In the genomic region with DNA sequence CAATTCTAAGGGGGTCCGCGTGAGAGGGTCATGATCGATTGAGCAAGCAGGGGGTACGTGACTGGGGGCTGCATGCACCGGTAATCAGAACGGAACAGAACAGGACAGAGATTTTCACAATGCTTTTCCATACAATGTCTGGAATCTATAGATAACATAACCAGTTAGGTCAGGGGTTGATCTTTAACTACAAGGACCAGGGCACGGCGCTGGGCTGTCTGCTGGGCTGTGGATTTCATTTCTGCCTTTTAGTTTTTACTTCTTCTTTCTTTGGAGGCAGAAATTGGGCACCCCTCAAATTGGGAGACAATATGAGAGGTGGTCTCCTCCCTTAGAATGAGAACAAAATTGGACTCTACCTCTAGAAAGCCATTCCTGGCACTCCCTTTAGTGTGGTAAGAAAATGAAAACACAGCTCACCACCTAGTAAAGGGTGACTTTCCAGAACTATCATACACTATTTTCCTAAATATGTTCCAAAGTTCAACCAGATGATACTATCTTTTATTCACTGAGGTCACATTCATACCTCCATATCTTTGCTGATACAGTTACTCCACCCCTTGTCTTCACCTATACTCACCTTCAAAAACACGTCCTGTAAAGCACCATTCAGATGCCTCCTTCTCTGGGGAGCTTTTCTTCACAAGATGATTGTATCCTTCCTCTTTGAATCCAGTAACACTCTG, we compare ENCODE assay signal across 2 cellular contexts.
TF ChIP-seq lines count a peak whose summit lies in the region.

No MANE protein-coding gene starts in this region.

TF ChIP-seq in GM23338, 12 proteins besides CTCF, POLR2A, EP300 and RAD21 (continued from another document and continues in another):
- TF ChIP-seq, protein P1, sequence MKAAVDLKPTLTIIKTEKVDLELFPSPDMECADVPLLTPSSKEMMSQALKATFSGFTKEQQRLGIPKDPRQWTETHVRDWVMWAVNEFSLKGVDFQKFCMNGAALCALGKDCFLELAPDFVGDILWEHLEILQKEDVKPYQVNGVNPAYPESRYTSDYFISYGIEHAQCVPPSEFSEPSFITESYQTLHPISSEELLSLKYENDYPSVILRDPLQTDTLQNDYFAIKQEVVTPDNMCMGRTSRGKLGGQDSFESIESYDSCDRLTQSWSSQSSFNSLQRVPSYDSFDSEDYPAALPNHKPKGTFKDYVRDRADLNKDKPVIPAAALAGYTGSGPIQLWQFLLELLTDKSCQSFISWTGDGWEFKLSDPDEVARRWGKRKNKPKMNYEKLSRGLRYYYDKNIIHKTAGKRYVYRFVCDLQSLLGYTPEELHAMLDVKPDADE (IDR thresholded peaks at IDR 0.05), result no peak
- TF ChIP-seq CREB1 (CRISPR knock-in tag; IDR thresholded peaks at IDR 0.05; ENCODE audit: low read depth) (no peak), STAT1 (IDR thresholded peaks at IDR 0.05; ENCODE audit: unreplicated experiment) (no peak), ZNF331 (CRISPR knock-in tag; IDR thresholded peaks at IDR 0.05; ENCODE audit: low read depth) (no peak), NANOG (IDR thresholded peaks at IDR 0.05; ENCODE audit: borderline replicate concordance) (no peak), POLR2AphosphoS5 (IDR thresholded peaks at IDR 0.05; ENCODE audit: low read depth) (no peak)
- TF ChIP-seq, protein P2, sequence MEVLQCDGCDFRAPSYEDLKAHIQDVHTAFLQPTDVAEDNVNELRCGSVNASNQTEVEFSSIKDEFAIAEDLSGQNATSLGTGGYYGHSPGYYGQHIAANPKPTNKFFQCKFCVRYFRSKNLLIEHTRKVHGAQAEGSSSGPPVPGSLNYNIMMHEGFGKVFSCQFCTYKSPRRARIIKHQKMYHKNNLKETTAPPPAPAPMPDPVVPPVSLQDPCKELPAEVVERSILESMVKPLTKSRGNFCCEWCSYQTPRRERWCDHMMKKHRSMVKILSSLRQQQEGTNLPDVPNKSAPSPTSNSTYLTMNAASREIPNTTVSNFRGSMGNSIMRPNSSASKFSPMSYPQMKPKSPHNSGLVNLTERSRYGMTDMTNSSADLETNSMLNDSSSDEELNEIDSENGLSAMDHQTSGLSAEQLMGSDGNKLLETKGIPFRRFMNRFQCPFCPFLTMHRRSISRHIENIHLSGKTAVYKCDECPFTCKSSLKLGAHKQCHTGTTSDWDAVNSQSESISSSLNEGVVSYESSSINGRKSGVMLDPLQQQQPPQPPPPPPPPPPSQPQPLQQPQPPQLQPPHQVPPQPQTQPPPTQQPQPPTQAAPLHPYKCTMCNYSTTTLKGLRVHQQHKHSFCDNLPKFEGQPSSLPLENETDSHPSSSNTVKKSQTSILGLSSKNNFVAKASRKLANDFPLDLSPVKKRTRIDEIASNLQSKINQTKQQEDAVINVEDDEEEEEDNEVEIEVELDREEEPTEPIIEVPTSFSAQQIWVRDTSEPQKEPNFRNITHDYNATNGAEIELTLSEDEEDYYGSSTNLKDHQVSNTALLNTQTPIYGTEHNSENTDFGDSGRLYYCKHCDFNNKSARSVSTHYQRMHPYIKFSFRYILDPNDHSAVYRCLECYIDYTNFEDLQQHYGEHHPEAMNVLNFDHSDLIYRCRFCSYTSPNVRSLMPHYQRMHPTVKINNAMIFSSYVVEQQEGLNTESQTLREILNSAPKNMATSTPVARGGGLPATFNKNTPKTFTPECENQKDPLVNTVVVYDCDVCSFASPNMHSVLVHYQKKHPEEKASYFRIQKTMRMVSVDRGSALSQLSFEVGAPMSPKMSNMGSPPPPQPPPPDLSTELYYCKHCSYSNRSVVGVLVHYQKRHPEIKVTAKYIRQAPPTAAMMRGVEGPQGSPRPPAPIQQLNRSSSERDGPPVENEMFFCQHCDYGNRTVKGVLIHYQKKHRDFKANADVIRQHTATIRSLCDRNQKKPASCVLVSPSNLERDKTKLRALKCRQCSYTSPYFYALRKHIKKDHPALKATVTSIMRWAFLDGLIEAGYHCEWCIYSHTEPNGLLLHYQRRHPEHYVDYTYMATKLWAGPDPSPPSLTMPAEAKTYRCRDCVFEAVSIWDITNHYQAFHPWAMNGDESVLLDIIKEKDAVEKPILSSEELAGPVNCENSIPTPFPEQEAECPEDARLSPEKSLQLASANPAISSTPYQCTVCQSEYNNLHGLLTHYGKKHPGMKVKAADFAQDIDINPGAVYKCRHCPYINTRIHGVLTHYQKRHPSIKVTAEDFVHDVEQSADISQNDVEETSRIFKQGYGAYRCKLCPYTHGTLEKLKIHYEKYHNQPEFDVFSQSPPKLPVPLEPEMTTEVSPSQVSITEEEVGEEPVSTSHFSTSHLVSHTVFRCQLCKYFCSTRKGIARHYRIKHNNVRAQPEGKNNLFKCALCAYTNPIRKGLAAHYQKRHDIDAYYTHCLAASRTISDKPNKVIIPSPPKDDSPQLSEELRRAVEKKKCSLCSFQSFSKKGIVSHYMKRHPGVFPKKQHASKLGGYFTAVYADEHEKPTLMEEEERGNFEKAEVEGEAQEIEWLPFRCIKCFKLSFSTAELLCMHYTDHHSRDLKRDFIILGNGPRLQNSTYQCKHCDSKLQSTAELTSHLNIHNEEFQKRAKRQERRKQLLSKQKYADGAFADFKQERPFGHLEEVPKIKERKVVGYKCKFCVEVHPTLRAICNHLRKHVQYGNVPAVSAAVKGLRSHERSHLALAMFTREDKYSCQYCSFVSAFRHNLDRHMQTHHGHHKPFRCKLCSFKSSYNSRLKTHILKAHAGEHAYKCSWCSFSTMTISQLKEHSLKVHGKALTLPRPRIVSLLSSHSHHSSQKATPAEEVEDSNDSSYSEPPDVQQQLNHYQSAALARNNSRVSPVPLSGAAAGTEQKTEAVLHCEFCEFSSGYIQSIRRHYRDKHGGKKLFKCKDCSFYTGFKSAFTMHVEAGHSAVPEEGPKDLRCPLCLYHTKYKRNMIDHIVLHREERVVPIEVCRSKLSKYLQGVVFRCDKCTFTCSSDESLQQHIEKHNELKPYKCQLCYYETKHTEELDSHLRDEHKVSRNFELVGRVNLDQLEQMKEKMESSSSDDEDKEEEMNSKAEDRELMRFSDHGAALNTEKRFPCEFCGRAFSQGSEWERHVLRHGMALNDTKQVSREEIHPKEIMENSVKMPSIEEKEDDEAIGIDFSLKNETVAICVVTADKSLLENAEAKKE (CRISPR knock-in tag; IDR thresholded peaks at IDR 0.05), result no peak
- TF ChIP-seq, protein P3, sequence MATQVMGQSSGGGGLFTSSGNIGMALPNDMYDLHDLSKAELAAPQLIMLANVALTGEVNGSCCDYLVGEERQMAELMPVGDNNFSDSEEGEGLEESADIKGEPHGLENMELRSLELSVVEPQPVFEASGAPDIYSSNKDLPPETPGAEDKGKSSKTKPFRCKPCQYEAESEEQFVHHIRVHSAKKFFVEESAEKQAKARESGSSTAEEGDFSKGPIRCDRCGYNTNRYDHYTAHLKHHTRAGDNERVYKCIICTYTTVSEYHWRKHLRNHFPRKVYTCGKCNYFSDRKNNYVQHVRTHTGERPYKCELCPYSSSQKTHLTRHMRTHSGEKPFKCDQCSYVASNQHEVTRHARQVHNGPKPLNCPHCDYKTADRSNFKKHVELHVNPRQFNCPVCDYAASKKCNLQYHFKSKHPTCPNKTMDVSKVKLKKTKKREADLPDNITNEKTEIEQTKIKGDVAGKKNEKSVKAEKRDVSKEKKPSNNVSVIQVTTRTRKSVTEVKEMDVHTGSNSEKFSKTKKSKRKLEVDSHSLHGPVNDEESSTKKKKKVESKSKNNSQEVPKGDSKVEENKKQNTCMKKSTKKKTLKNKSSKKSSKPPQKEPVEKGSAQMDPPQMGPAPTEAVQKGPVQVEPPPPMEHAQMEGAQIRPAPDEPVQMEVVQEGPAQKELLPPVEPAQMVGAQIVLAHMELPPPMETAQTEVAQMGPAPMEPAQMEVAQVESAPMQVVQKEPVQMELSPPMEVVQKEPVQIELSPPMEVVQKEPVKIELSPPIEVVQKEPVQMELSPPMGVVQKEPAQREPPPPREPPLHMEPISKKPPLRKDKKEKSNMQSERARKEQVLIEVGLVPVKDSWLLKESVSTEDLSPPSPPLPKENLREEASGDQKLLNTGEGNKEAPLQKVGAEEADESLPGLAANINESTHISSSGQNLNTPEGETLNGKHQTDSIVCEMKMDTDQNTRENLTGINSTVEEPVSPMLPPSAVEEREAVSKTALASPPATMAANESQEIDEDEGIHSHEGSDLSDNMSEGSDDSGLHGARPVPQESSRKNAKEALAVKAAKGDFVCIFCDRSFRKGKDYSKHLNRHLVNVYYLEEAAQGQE (IDR thresholded peaks at IDR 0.05; ENCODE audit: unreplicated experiment), result no peak

TF ChIP-seq in H1, 55 proteins besides CTCF, POLR2A, EP300 and RAD21 (continued from another document):
- TF ChIP-seq HDAC2 (IDR thresholded peaks at IDR 0.05; ENCODE audit: borderline replicate concordance in 1 of 2, low read depth in 2 of 2, low read length in 2 of 2), result no peak
- TF ChIP-seq MAFK (IDR thresholded peaks at IDR 0.05; ENCODE audit: low read depth, low read length), result no peak
- TF ChIP-seq, protein P4, sequence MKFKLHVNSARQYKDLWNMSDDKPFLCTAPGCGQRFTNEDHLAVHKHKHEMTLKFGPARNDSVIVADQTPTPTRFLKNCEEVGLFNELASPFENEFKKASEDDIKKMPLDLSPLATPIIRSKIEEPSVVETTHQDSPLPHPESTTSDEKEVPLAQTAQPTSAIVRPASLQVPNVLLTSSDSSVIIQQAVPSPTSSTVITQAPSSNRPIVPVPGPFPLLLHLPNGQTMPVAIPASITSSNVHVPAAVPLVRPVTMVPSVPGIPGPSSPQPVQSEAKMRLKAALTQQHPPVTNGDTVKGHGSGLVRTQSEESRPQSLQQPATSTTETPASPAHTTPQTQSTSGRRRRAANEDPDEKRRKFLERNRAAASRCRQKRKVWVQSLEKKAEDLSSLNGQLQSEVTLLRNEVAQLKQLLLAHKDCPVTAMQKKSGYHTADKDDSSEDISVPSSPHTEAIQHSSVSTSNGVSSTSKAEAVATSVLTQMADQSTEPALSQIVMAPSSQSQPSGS (IDR thresholded peaks at IDR 0.05; ENCODE audit: low read length), result no peak
- TF ChIP-seq KDM5A (IDR thresholded peaks at IDR 0.05; ENCODE audit: low read length), result no peak
- TF ChIP-seq SP1 (IDR thresholded peaks at IDR 0.05; ENCODE audit: low read depth, low read length), result no peak
- TF ChIP-seq, protein P5, sequence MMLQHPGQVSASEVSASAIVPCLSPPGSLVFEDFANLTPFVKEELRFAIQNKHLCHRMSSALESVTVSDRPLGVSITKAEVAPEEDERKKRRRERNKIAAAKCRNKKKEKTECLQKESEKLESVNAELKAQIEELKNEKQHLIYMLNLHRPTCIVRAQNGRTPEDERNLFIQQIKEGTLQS (IDR thresholded peaks at IDR 0.05; ENCODE audit: insufficient read depth, low read depth, low read length), result no peak
- no peak for TF ChIP-seq TCF12 (IDR thresholded peaks at IDR 0.05; ENCODE audit: low read depth, low read length)
- TF ChIP-seq BACH1 (IDR thresholded peaks at IDR 0.05; ENCODE audit: low read length), result no peak
- no peak for TF ChIP-seq EGR1 (IDR thresholded peaks at IDR 0.05; ENCODE audit: borderline replicate concordance, low read depth, low read length)
- no peak for TF ChIP-seq SIRT6 (IDR thresholded peaks at IDR 0.05; ENCODE audit: low read length)
- no peak for TF ChIP-seq GABPA (IDR thresholded peaks at IDR 0.05; ENCODE audit: borderline replicate concordance, insufficient read depth, low read length)
- no peak for TF ChIP-seq SIN3A (conservative IDR thresholded peaks at IDR 0.05 in 1 of 2, IDR thresholded peaks at IDR 0.05 in 1 of 2; ENCODE audit: low read depth in 1 of 2, low read length in 2 of 2)
- TF ChIP-seq KDM4A (IDR thresholded peaks at IDR 0.05; ENCODE audit: low read depth, low read length, severe bottlenecking), result no peak
- TF ChIP-seq CHD2 (IDR thresholded peaks at IDR 0.05; ENCODE audit: low read length), result no peak
- no peak for TF ChIP-seq SUZ12 (IDR thresholded peaks at IDR 0.05; ENCODE audit: low read length)
- TF ChIP-seq YY1 (IDR thresholded peaks at IDR 0.05; ENCODE audit: low read depth, low read length), result no peak
- no peak for TF ChIP-seq CEBPB (IDR thresholded peaks at IDR 0.05; ENCODE audit: low read depth, low read length)
